Comparison of ENCODE assay signal across 29 cellular contexts in genomic region chr13:113643593-113643992, GRCh38.
A peak's percentile ranks its signal among the peaks of the same experiment; 100 is the strongest.
DNase-seq lines count a peak whose midpoint lies in the region; ATAC-seq and FAIRE-seq lines count a peak whose summit lies in the region.
"Had no signal": no experiment of that assay in that cellular context is flagged by ENCODE, and none has a peak within 500 bp of the region (broad histone marks: within the 10 kb centered on the region; RNA-seq: fewer than 3 reads in every experiment).

No MANE protein-coding gene starts in this region.

- no peaks in the 10 kb centered on the region for H3K27me3 ChIP-seq in BLaER1
- H3K27me3 ChIP-seq: colonic mucosa, suprapubic skin, upper lobe of right lung had no signal

- peaks cover 36% of the 10 kb centered on the region for H3K36me3 ChIP-seq in BLaER1
- H3K36me3 ChIP-seq: colonic mucosa had no signal

- H3K4me3 ChIP-seq in BLaER1 = no peak overlapping the region
- H3K4me3 ChIP-seq: colonic mucosa, GM12878, PC-9, skin epidermis, suprapubic skin, upper lobe of right lung had no signal

- peaks cover 73% of the 10 kb centered on the region for H3K4me1 ChIP-seq in BLaER1

- no peak overlapping the region for H3K9ac ChIP-seq in BLaER1

- no peaks in the 10 kb centered on the region; the same call in 1 of the 2 replicates for H4K20me1 ChIP-seq in BLaER1

- no peak overlapping the region for H3K27ac ChIP-seq in BLaER1
- H3K27ac ChIP-seq: colonic mucosa, PC-9, skin epidermis, suprapubic skin, upper lobe of right lung, VCaP had no signal

- ATAC-seq in HG03342 (IDR thresholded peaks at IDR 0.05; ENCODE audit: unreplicated experiment) (no peak), HG02759 (IDR thresholded peaks at IDR 0.05; ENCODE audit: unreplicated experiment) (no peak)
- ATAC-seq: GM12878; naive thymus-derived CD8-positive, alpha-beta T cell; stimulated activated memory B cell treated with anti-CD40 and anti-IgM and Interleukin-4, amounts not matched to agents 10 μg/mL and 1 μg/mL and 100 μg/mL, for 72 hours; upper lobe of right lung had no signal

- peak overlapping the region; percentile 71 for H3K4me2 ChIP-seq in BLaER1
- H3K4me2 ChIP-seq: PC-9 had no signal

- peaks cover 12% of the 10 kb centered on the region for H3K9me3 ChIP-seq in BLaER1
- H3K9me3 ChIP-seq: colonic mucosa, upper lobe of right lung had no signal

- DNase-seq in RCC 7860 (ENCODE audit: low spot score) = peak; percentile 59
- DNase-seq in fibroblast of gingiva (ENCODE audit: low read depth) = peak; percentile 39
- peak; percentile 67 for DNase-seq in non-pigmented ciliary epithelial cell (ENCODE audit: low read depth)
- no peak for DNase-seq in SW 1271 (lab: John Stamatoyannopoulos, UW)
- DNase-seq in activated CD4-positive, CD25-positive, alpha-beta regulatory T cell treated with anti-CD3 and anti-CD28 coated beads, Interleukin-2, amount 50 U/mL, for 72 hours = no peak
- DNase-seq: activated CD4-positive, alpha-beta T cell treated with anti-CD3 and anti-CD28 coated beads for 48 hours; amniotic stem cell; CD8-positive, alpha-beta memory T cell; colonic mucosa; effector CD8-positive, alpha-beta T cell; H9; midbrain; naive thymus-derived CD8-positive, alpha-beta T cell; NCI-H1417 treated with DMSO at 0.1 percent for 48 hours; NCI-H2081; NCI-H345; PC-9; Right ventricle myocardium superior; upper lobe of right lung had no signal

- peak; percentile 78 for FAIRE-seq in RCC 7860 (lab: Jason Lieb, UNC)
- FAIRE-seq: A204.1, GM12878, islet of Langerhans had no signal

Comparison
In these comparisons a context has a peak if more than half of its experiments do, and no peak if none do; other contexts are left out.
1. DNase-seq: peak in RCC 7860 (single experiment), fibroblast of gingiva (single experiment) and non-pigmented ciliary epithelial cell (single experiment); none in SW 1271 (0 of 2) and activated CD4-positive, CD25-positive, alpha-beta regulatory T cell treated with anti-CD3 and anti-CD28 coated beads, Interleukin-2, amount 50 U/mL, for 72 hours (single experiment).